Comparison of ENCODE assay signal across 8 cellular contexts in the genomic region with DNA sequence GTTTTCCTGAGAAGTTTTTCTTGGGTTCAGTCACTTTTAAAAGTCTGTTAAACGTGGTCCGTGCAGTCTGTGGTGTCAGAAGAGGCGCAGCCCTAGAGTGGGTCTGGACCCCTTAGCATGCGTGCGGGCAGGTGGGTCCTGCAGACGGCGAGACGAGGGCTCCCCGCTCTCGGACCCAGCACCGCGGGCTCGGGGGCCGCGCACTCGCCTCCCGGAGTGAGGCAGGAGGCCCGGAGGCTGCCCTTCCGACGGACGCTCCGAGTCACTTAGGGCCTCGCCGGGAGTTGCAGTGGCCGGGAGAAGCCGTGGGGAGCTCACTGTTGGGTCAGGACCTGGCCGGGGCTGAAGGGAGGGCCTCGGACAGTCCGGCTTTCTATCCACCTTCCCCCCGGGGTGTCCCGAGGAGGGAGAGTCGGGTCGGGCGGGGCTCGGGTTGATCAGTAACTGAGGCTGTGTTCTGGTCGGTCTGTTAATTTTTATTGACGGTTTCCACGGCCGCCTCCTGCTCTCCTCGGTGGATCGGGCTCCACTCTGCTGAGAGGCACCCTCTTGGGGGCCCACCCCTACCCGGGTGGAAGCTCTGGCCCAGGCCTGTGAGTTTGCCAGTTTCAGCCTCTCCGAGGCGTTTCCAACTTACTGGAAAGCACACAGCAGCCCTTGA. TPM values are rescaled to one million over a fixed set of nuclear protein-coding genes. Genes with fewer than 3 reads are reported as not detected.
DNase-seq lines count a peak whose midpoint lies in the region; ATAC-seq lines count a peak whose summit lies in the region.

No MANE protein-coding gene starts in this region.

- no peak for ATAC-seq in activated CD8-positive, alpha-beta memory T cell treated with anti-CD3 and anti-CD28 coated beads, Interleukin-2, amount 10 ng/mL, durations not matched to agents 7 days and 5 days
- no peak for ATAC-seq in activated T-helper 17 cell treated with anti-CD3 and anti-CD28 coated beads, Interleukin-2, amount 50 U/mL, for 72 hours (replicated peaks)
- ATAC-seq in stimulated activated naive CD8-positive, alpha-beta T cell treated with anti-CD3 and anti-CD28 coated beads, Interleukin-15, amount 100 ng/mL, for 72 hours: no peak
- ATAC-seq in HG03139 (IDR thresholded peaks at IDR 0.05; ENCODE audit: unreplicated experiment) (no peak), GM19395 (IDR thresholded peaks at IDR 0.05; ENCODE audit: unreplicated experiment) (no peak)

- H3K27ac Mint-ChIP-seq in activated CD8-positive, alpha-beta memory T cell treated with anti-CD3 and anti-CD28 coated beads, Interleukin-2, amount 10 ng/mL, durations not matched to agents 7 days and 5 days: peak overlapping the region; percentile 85
- peak overlapping the region; percentile 92 for H3K27ac Mint-ChIP-seq in activated T-helper 17 cell treated with anti-CD3 and anti-CD28 coated beads, Interleukin-2, amount 50 U/mL, for 72 hours
- peak overlapping the region; percentile 95 to 99 for H3K27ac Mint-ChIP-seq in stimulated activated naive CD8-positive, alpha-beta T cell treated with anti-CD3 and anti-CD28 coated beads, Interleukin-15, amount 100 ng/mL, for 72 hours

- DNase-seq in activated CD8-positive, alpha-beta memory T cell treated with anti-CD3 and anti-CD28 coated beads, Interleukin-2, amount 10 ng/mL, durations not matched to agents 7 days and 5 days: peak; percentile 53
- DNase-seq in activated CD8-positive, alpha-beta memory T cell treated with anti-CD3 and anti-CD28 coated beads for 24 hours: no peak
- peak; percentile 29 for DNase-seq in iris pigment epithelial cell (ENCODE audit: low read depth)
- peak in 1 of 2 donors; percentile 41 for DNase-seq in stimulated activated naive CD8-positive, alpha-beta T cell treated with anti-CD3 and anti-CD28 coated beads, Interleukin-15, amount 100 ng/mL, for 72 hours
- no peak for DNase-seq in activated CD4-positive, alpha-beta T cell treated with anti-CD3 and anti-CD28 coated beads, Interleukin-2, amount 50 U/mL, for 1 hour

- H3K9me3 Mint-ChIP-seq in activated CD8-positive, alpha-beta memory T cell treated with anti-CD3 and anti-CD28 coated beads, Interleukin-2, amount 10 ng/mL, durations not matched to agents 7 days and 5 days (ENCODE audit: low read depth): no peaks in the 10 kb centered on the region
- H3K9me3 Mint-ChIP-seq in activated T-helper 17 cell treated with anti-CD3 and anti-CD28 coated beads, Interleukin-2, amount 50 U/mL, for 72 hours: no peaks in the 10 kb centered on the region
- no peaks in the 10 kb centered on the region for H3K9me3 Mint-ChIP-seq in stimulated activated naive CD8-positive, alpha-beta T cell treated with anti-CD3 and anti-CD28 coated beads, Interleukin-15, amount 100 ng/mL, for 72 hours

- peaks cover 38% of the 10 kb centered on the region for H3K4me1 Mint-ChIP-seq in activated CD8-positive, alpha-beta memory T cell treated with anti-CD3 and anti-CD28 coated beads, Interleukin-2, amount 10 ng/mL, durations not matched to agents 7 days and 5 days
- H3K4me1 Mint-ChIP-seq in activated T-helper 17 cell treated with anti-CD3 and anti-CD28 coated beads, Interleukin-2, amount 50 U/mL, for 72 hours: peaks cover 19% of the 10 kb centered on the region
- peaks cover 53% of the 10 kb centered on the region for H3K4me1 Mint-ChIP-seq in stimulated activated naive CD8-positive, alpha-beta T cell treated with anti-CD3 and anti-CD28 coated beads, Interleukin-15, amount 100 ng/mL, for 72 hours

- H3K36me3 Mint-ChIP-seq in activated CD8-positive, alpha-beta memory T cell treated with anti-CD3 and anti-CD28 coated beads, Interleukin-2, amount 10 ng/mL, durations not matched to agents 7 days and 5 days: peaks cover 36% of the 10 kb centered on the region
- H3K36me3 Mint-ChIP-seq in activated T-helper 17 cell treated with anti-CD3 and anti-CD28 coated beads, Interleukin-2, amount 50 U/mL, for 72 hours (ENCODE audit: low read depth): peaks cover 56% of the 10 kb centered on the region

- peak overlapping the region; percentile 81 for H3K4me3 Mint-ChIP-seq in activated CD8-positive, alpha-beta memory T cell treated with anti-CD3 and anti-CD28 coated beads, Interleukin-2, amount 10 ng/mL, durations not matched to agents 7 days and 5 days
- H3K4me3 Mint-ChIP-seq in activated T-helper 17 cell treated with anti-CD3 and anti-CD28 coated beads, Interleukin-2, amount 50 U/mL, for 72 hours: peak overlapping the region; percentile 93
- H3K4me3 Mint-ChIP-seq in stimulated activated naive CD8-positive, alpha-beta T cell treated with anti-CD3 and anti-CD28 coated beads, Interleukin-15, amount 100 ng/mL, for 72 hours: peak overlapping the region; percentile 84 to 91

- CTCF ChIA-PET in activated CD8-positive, alpha-beta memory T cell treated with anti-CD3 and anti-CD28 coated beads, Interleukin-2, amount 10 ng/mL, durations not matched to agents 7 days and 5 days (lab: Charles Lee): interaction anchor here (1.4 to 1.5 kb wide), 2 partner anchors 29 to 67 kb away, joined by 3 to 5 read pairs; no protein-coding TSS in a partner anchor

- H3K27me3 Mint-ChIP-seq in activated CD8-positive, alpha-beta memory T cell treated with anti-CD3 and anti-CD28 coated beads, Interleukin-2, amount 10 ng/mL, durations not matched to agents 7 days and 5 days: peaks cover 2% of the 10 kb centered on the region
- H3K27me3 Mint-ChIP-seq in activated T-helper 17 cell treated with anti-CD3 and anti-CD28 coated beads, Interleukin-2, amount 50 U/mL, for 72 hours: no peaks in the 10 kb centered on the region
- no peaks in the 10 kb centered on the region for H3K27me3 Mint-ChIP-seq in stimulated activated naive CD8-positive, alpha-beta T cell treated with anti-CD3 and anti-CD28 coated beads, Interleukin-15, amount 100 ng/mL, for 72 hours

RNA-seq across cellular contexts. Expression of gene PTBP1, which starts 1.3 kb away (rescaled TPM):
- 100 to 1,000 TPM; 481 to 631 TPM for total RNA-seq in activated CD8-positive, alpha-beta memory T cell treated with anti-CD3 and anti-CD28 coated beads, Interleukin-2, amount 10 ng/mL, durations not matched to agents 7 days and 5 days
- 100 to 1,000 TPM; 405 to 726 TPM for total RNA-seq in activated T-helper 17 cell treated with anti-CD3 and anti-CD28 coated beads, Interleukin-2, amount 50 U/mL, for 72 hours

RNA-seq across cellular contexts. Expression of gene PLPPR3, which starts 23.2 kb away (rescaled TPM):
- not detected for total RNA-seq in activated CD8-positive, alpha-beta memory T cell treated with anti-CD3 and anti-CD28 coated beads, Interleukin-2, amount 10 ng/mL, durations not matched to agents 7 days and 5 days
- not detected for total RNA-seq in activated T-helper 17 cell treated with anti-CD3 and anti-CD28 coated beads, Interleukin-2, amount 50 U/mL, for 72 hours

RNA-seq across cellular contexts. Expression of gene AZU1, which starts 29.1 kb away (rescaled TPM):
- not detected for total RNA-seq in activated CD8-positive, alpha-beta memory T cell treated with anti-CD3 and anti-CD28 coated beads, Interleukin-2, amount 10 ng/mL, durations not matched to agents 7 days and 5 days
- under 1 TPM in 1 of 2 donors, not detected in 1; 0.19 TPM for total RNA-seq in activated T-helper 17 cell treated with anti-CD3 and anti-CD28 coated beads, Interleukin-2, amount 50 U/mL, for 72 hours

RNA-seq across cellular contexts. Expression of gene PRTN3, which starts 42.3 kb away (rescaled TPM):
- not detected for total RNA-seq in activated CD8-positive, alpha-beta memory T cell treated with anti-CD3 and anti-CD28 coated beads, Interleukin-2, amount 10 ng/mL, durations not matched to agents 7 days and 5 days
- total RNA-seq in activated T-helper 17 cell treated with anti-CD3 and anti-CD28 coated beads, Interleukin-2, amount 50 U/mL, for 72 hours: not detected

RNA-seq across cellular contexts. Expression of gene MISP, which starts 47.6 kb away (rescaled TPM):
- total RNA-seq in activated CD8-positive, alpha-beta memory T cell treated with anti-CD3 and anti-CD28 coated beads, Interleukin-2, amount 10 ng/mL, durations not matched to agents 7 days and 5 days: not detected
- total RNA-seq in activated T-helper 17 cell treated with anti-CD3 and anti-CD28 coated beads, Interleukin-2, amount 50 U/mL, for 72 hours: under 1 TPM; 0.45 to 0.50 TPM

Comparison
In these comparisons a context has a peak if more than half of its experiments do, and no peak if none do; other contexts are left out.
1. DNase-seq: peak in activated CD8-positive, alpha-beta memory T cell treated with anti-CD3 and anti-CD28 coated beads, Interleukin-2, amount 10 ng/mL, durations not matched to agents 7 days and 5 days (single experiment) and iris pigment epithelial cell (single experiment); none in activated CD8-positive, alpha-beta memory T cell treated with anti-CD3 and anti-CD28 coated beads for 24 hours (single experiment) and activated CD4-positive, alpha-beta T cell treated with anti-CD3 and anti-CD28 coated beads, Interleukin-2, amount 50 U/mL, for 1 hour (single experiment).
2. Peak in every context shown above with its lines, with median percentiles within 50 percentile points of each other: H3K27ac Mint-ChIP-seq and H3K4me3 Mint-ChIP-seq.